Comparison of ENCODE assay signal across 10 cellular contexts in genomic region chr20:2521369-2522305, GRCh38. TPM values are rescaled to one million over a fixed set of nuclear protein-coding genes. Genes with fewer than 3 reads are reported as not detected.
DNase-seq lines count a peak whose midpoint lies in the region; ATAC-seq and TF ChIP-seq lines count a peak whose summit lies in the region.
"Had no signal": no experiment of that assay in that cellular context is flagged by ENCODE, and none has a peak within 500 bp of the region (broad histone marks: within the 10 kb centered on the region; RNA-seq: fewer than 3 reads in every experiment).

No MANE protein-coding gene starts in this region.

- POLR2A ChIA-PET in naive thymus-derived CD4-positive, alpha-beta T cell (lab: Charles Lee) = interaction anchor here (0.6 to 4.5 kb wide), 6 partner anchors 13 to 861 kb away, joined by 3 to 35 read pairs (median 6); partner anchors contain the start of genes SNRPB and ZNF343

- H3K9me3 Mint-ChIP-seq in endodermal cell = no peaks in the 10 kb centered on the region
- H3K9me3 Mint-ChIP-seq in naive thymus-derived CD4-positive, alpha-beta T cell = no peaks in the 10 kb centered on the region

- H3K9ac ChIP-seq in endodermal cell (ENCODE audit: extremely low read depth, low read length, poor library complexity, severe bottlenecking) = no peak overlapping the region
- H3K9ac ChIP-seq: BLaER1 treated with 17β-estradiol and CSF1 and Interleukin-3, amounts not matched to agents 10 nM and 100 nM had no signal

- H3K4me1 ChIP-seq in endodermal cell (ENCODE audit: control insufficient read depth, insufficient read depth, low read length) = no peaks in the 10 kb centered on the region
- peaks cover 0 to 5% of the 10 kb centered on the region in 2 donors for H3K4me1 ChIP-seq in naive thymus-derived CD4-positive, alpha-beta T cell (ENCODE audit: control insufficient read depth in 2 of 2, insufficient read depth in 2 of 2, low read length in 2 of 2)
- peaks cover 9% of the 10 kb centered on the region for H3K4me1 ChIP-seq in vagina

- H3K27ac Mint-ChIP-seq in endodermal cell = no peak overlapping the region
- H3K27ac Mint-ChIP-seq in naive thymus-derived CD4-positive, alpha-beta T cell = peak overlapping the region in 1 of 9 donors; percentile 29
- H3K27ac Mint-ChIP-seq: activated naive CD8-positive, alpha-beta T cell had no signal

- H3K4me1 Mint-ChIP-seq in endodermal cell = peaks cover 2% of the 10 kb centered on the region
- H3K4me1 Mint-ChIP-seq in naive thymus-derived CD4-positive, alpha-beta T cell = peaks cover 6 to 24% (median 10%) of the 10 kb centered on the region in 7 donors

- peaks cover 47% of the 10 kb centered on the region for H3K27me3 ChIP-seq in endodermal cell (ENCODE audit: control insufficient read depth, insufficient read depth, low read length, poor library complexity, severe bottlenecking)
- H3K27me3 ChIP-seq in naive thymus-derived CD4-positive, alpha-beta T cell (ENCODE audit: control insufficient read depth in 2 of 2, insufficient read depth in 2 of 2, low read length in 2 of 2) = no peaks in the 10 kb centered on the region
- H3K27me3 ChIP-seq in vagina = no peaks in the 10 kb centered on the region
- H3K27me3 ChIP-seq: BLaER1 treated with 17β-estradiol and CSF1 and Interleukin-3, amounts not matched to agents 10 nM and 100 nM had no signal

- H3K36me3 Mint-ChIP-seq in endodermal cell (ENCODE audit: low read depth) = no peaks in the 10 kb centered on the region
- H3K36me3 Mint-ChIP-seq in naive thymus-derived CD4-positive, alpha-beta T cell = no peaks in the 10 kb centered on the region
- H3K36me3 Mint-ChIP-seq: activated naive CD8-positive, alpha-beta T cell had no signal

- H3K9me3 ChIP-seq in endodermal cell (ENCODE audit: control insufficient read depth, low read length) (no peaks in the 10 kb centered on the region), vagina (no peaks in the 10 kb centered on the region)
- H3K9me3 ChIP-seq in naive thymus-derived CD4-positive, alpha-beta T cell (ENCODE audit: control insufficient read depth in 2 of 3, low read length in 3 of 3) = no peaks in the 10 kb centered on the region
- H3K9me3 ChIP-seq: BLaER1 treated with 17β-estradiol and CSF1 and Interleukin-3, amounts not matched to agents 10 nM and 100 nM had no signal

- CTCF ChIA-PET in naive thymus-derived CD4-positive, alpha-beta T cell (lab: Charles Lee) = interaction anchor here (0.6 to 5.5 kb wide), 8 partner anchors 9 to 1685 kb away, joined by 3 to 51 read pairs (median 4); partner anchors contain the start of genes SNRPB and ZNF343

- H3K4me3 Mint-ChIP-seq in endodermal cell = no peak overlapping the region
- no peak overlapping the region for H3K4me3 Mint-ChIP-seq in naive thymus-derived CD4-positive, alpha-beta T cell
- H3K4me3 Mint-ChIP-seq: activated naive CD8-positive, alpha-beta T cell had no signal

- 20 to 26% methylated on average over 7 to 10 of the region's 10 CpGs for WGBS in endodermal cell (ENCODE audit: insufficient coverage in 1 of 2, insufficient read length in 1 of 2), 2 experiments

- no peaks in the 10 kb centered on the region for H3K36me3 ChIP-seq in endodermal cell (ENCODE audit: control insufficient read depth, insufficient read depth, low read length)
- H3K36me3 ChIP-seq in naive thymus-derived CD4-positive, alpha-beta T cell (ENCODE audit: control insufficient read depth in 2 of 3, insufficient read depth in 3 of 3, low read length in 3 of 3) = peaks cover 0 to 5% (median 0%) of the 10 kb centered on the region in 3 experiments
- no peaks in the 10 kb centered on the region for H3K36me3 ChIP-seq in vagina
- H3K36me3 ChIP-seq: BLaER1 treated with 17β-estradiol and CSF1 and Interleukin-3, amounts not matched to agents 10 nM and 100 nM had no signal

- DNase-seq in NCI-H146 (lab: John Stamatoyannopoulos, UW) (peak; percentile 23), NCI-H146 treated with DMSO at 0.1 percent for 48 hours (lab: John Stamatoyannopoulos, UW; ENCODE audit: unreplicated experiment) (no peak), MV-4-11 (lab: John Stamatoyannopoulos, UW) (peak; percentile 42), endodermal cell (peak; percentile 80), vagina (ENCODE audit: extremely low spot score in 2 of 2) (no peak)
- peak; percentile 26 to 44 for DNase-seq in activated CD4-positive, alpha-beta T cell treated with anti-CD3 and anti-CD28 coated beads, Interleukin-2, amount 50 U/mL, for 4 hours
- peak in 8 of 9 donors; percentile 5 to 63 (median 36) for DNase-seq in naive thymus-derived CD4-positive, alpha-beta T cell

- intact Hi-C loops in naive thymus-derived CD4-positive, alpha-beta T cell (cut with micrococcal nuclease) = loop anchor here in 1 of 2 donors (5.0 to 10.0 kb wide), 2 partner anchors 221 to 353 kb away; partner anchors contain the start of gene PTPRA
- intact Hi-C loops in vagina (cut with DNase I) = no loop called here

- peaks cover 85% of the 10 kb centered on the region for H3K27me3 Mint-ChIP-seq in endodermal cell (ENCODE audit: insufficient read depth)
- H3K27me3 Mint-ChIP-seq in naive thymus-derived CD4-positive, alpha-beta T cell = peaks cover 0 to 4% (median 0%) of the 10 kb centered on the region in 5 donors
- H3K27me3 Mint-ChIP-seq: activated naive CD8-positive, alpha-beta T cell had no signal

- peak; percentile 92 for TF ChIP-seq CTCF in endodermal cell (conservative IDR thresholded peaks at IDR 0.05)
- TF ChIP-seq CTCF in vagina (IDR thresholded peaks at IDR 0.05) = peak in 2 of 3 experiments; percentile 44 to 57

- H3K4me3 ChIP-seq in endodermal cell (ENCODE audit: low read length) (no peak overlapping the region), vagina (no peak overlapping the region)
- H3K4me3 ChIP-seq in naive thymus-derived CD4-positive, alpha-beta T cell (ENCODE audit: low read length) = no peak overlapping the region
- H3K4me3 ChIP-seq: BLaER1 treated with 17β-estradiol and CSF1 and Interleukin-3, amounts not matched to agents 10 nM and 100 nM had no signal

- H3K27ac ChIP-seq in endodermal cell (ENCODE audit: low read depth, low read length) (no peak overlapping the region), vagina (no peak overlapping the region)
- H3K27ac ChIP-seq in naive thymus-derived CD4-positive, alpha-beta T cell (ENCODE audit: low read depth, low read length) = no peak overlapping the region
- H3K27ac ChIP-seq: BLaER1 treated with 17β-estradiol and CSF1 and Interleukin-3, amounts not matched to agents 10 nM and 100 nM had no signal

- TF ChIP-seq POLR2A in vagina (IDR thresholded peaks at IDR 0.05) = no peak

- ATAC-seq in naive thymus-derived CD4-positive, alpha-beta T cell = peak; percentile 38
- no peak for ATAC-seq in GM21529 (IDR thresholded peaks at IDR 0.05; ENCODE audit: unreplicated experiment)

RNA-seq across cellular contexts. Expression of gene ZNF343, which starts 12.9 kb away (rescaled TPM):
- total RNA-seq in endodermal cell (10 to 100 TPM in 1 of 2 donors, 1 to 10 TPM in 1; 6.9 to 10.1 TPM), vagina (11.0 TPM)
- polyA plus RNA-seq in endodermal cell (2013, experiment 1 of 2) = 6.7 TPM
- polyA plus RNA-seq in endodermal cell (2013, experiment 2 of 2) = 5.4 TPM
- total RNA-seq in naive thymus-derived CD4-positive, alpha-beta T cell = 10 to 100 TPM in 4 of 5 experiments, 1 to 10 TPM in 1; 7.5 to 14.4 (median 11.8) TPM
- polyA plus RNA-seq in naive thymus-derived CD4-positive, alpha-beta T cell = 1 to 10 TPM; 3.7 to 8.8 TPM

RNA-seq across cellular contexts. Expression of gene TMC2, which starts 14.7 kb away (rescaled TPM):
- under 1 TPM in 1 of 2 donors, not detected in 1; 0.24 TPM for total RNA-seq in endodermal cell
- 0.11 TPM for polyA plus RNA-seq in endodermal cell (2013, experiment 1 of 2)
- polyA plus RNA-seq in endodermal cell (2013, experiment 2 of 2) = 0.12 TPM
- under 1 TPM in 1 of 5 experiments, not detected in 4; 0.15 TPM for total RNA-seq in naive thymus-derived CD4-positive, alpha-beta T cell
- polyA plus RNA-seq in naive thymus-derived CD4-positive, alpha-beta T cell = not detected
- total RNA-seq in vagina = not detected

RNA-seq across cellular contexts. Expression of gene SNRPB, which starts 51.0 kb away (rescaled TPM):
- total RNA-seq in endodermal cell = 100 to 1,000 TPM; 277 to 310 TPM
- 339 TPM for polyA plus RNA-seq in endodermal cell (2013, experiment 1 of 2)
- polyA plus RNA-seq in endodermal cell (2013, experiment 2 of 2) = 323 TPM
- total RNA-seq in naive thymus-derived CD4-positive, alpha-beta T cell = 100 to 1,000 TPM in 3 of 5 experiments, 10 to 100 TPM in 2; 83.5 to 323 (median 118) TPM
- 100 to 1,000 TPM; 230 to 231 TPM for polyA plus RNA-seq in naive thymus-derived CD4-positive, alpha-beta T cell
- total RNA-seq in vagina = 173 TPM

Comparison
In these comparisons a context has a peak if more than half of its experiments do, and no peak if none do; other contexts are left out.
1. DNase-seq: peak in NCI-H146 (single experiment), MV-4-11 (single experiment), activated CD4-positive, alpha-beta T cell treated with anti-CD3 and anti-CD28 coated beads, Interleukin-2, amount 50 U/mL, for 4 hours (2 of 2), endodermal cell (single experiment) and naive thymus-derived CD4-positive, alpha-beta T cell (8 of 9); none in NCI-H146 treated with DMSO at 0.1 percent for 48 hours (single experiment) and vagina (0 of 2).